Comparison of ENCODE assay signal across 8 cellular contexts in the genomic region with DNA sequence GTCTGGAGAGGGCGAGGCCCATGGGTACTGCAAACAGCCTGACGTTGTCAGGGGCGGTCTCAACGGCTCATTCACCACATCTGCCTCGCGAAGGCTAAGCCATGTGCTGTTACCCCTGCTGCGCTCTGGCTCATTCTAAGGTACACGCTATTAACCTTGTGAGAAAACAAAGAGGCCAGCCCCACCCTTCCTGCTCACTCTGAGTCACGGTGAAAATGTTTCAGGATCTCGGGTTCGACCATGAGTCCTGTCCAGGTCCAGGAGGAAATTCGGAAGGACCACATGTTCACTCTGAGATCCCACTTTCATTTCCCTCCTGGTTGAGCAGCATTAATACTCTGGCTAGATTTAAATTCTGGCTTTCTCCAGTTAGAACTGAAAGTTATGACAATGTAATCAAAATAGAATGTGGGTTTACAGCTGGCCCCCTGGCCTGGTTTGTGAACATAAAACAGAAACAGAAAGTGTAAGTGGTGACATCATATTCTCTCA. TPM values are rescaled to one million over a fixed set of nuclear protein-coding genes. Genes with fewer than 3 reads are reported as not detected.
DNase-seq lines count a peak whose midpoint lies in the region; ATAC-seq, FAIRE-seq and TF ChIP-seq lines count a peak whose summit lies in the region.

No MANE protein-coding gene starts in this region.

- H3K4me1 ChIP-seq in Caco-2 (peaks cover 74% of the 10 kb centered on the region), H1 (replicated peaks in 1 of 4; ENCODE audit: control insufficient read depth in 3 of 4, insufficient read depth in 4 of 4, low read length in 3 of 4) (peaks cover 0 to under 1% (median 0%) of the 10 kb centered on the region in 4 experiments; a peak in 3 of 7 replicates), osteoblast (ENCODE audit: insufficient read depth, low read length) (peaks cover 43% of the 10 kb centered on the region)

- H3K4me2 ChIP-seq in H1 (ENCODE audit: insufficient read depth in 1 of 2, low read depth in 2 of 2, low read length in 2 of 2) (no peak overlapping the region), osteoblast (ENCODE audit: insufficient read depth, low read length) (peak overlapping the region; percentile 47)

- H3K79me2 ChIP-seq in H1 (ENCODE audit: control insufficient read depth in 1 of 2, insufficient read depth in 2 of 2, low read length in 2 of 2), result no peaks in the 10 kb centered on the region
- H3K79me2 ChIP-seq in osteoblast (ENCODE audit: insufficient read depth, low read length), result peaks cover 86% of the 10 kb centered on the region

- peak overlapping the region; percentile 71 for H3K4me3 Mint-ChIP-seq in Caco-2 (ENCODE audit: unreplicated experiment)

- H2BK120ac ChIP-seq in H1 (replicated peaks; ENCODE audit: low read depth, low read length), result no peak overlapping the region

- peak overlapping the region; percentile 97 for H3K27ac Mint-ChIP-seq in Caco-2 (ENCODE audit: unreplicated experiment)

- POLR2A ChIA-PET in Caco-2 (lab: Charles Lee) (no interaction called here), H1 (lab: Charles Lee; ENCODE audit: partially characterized antibody) (no interaction called here)

- no peak overlapping the region for H4K91ac ChIP-seq in H1 (replicated peaks; ENCODE audit: insufficient read length, low read length)

- no peak overlapping the region for H3K56ac ChIP-seq in H1 (replicated peaks; ENCODE audit: insufficient read length, low read depth, low read length)

- CTCF ChIA-PET in Caco-2 (lab: Charles Lee), result no interaction called here
- CTCF ChIA-PET in H1 (lab: Charles Lee; ENCODE audit: partially characterized antibody), result interaction anchor here (0.6 kb wide), 1 partner anchor 335 kb away, joined by 3 read pairs; no protein-coding TSS in a partner anchor

- no peak overlapping the region for H4K5ac ChIP-seq in H1 (ENCODE audit: insufficient read length, low read depth, low read length)

- intact Hi-C loops in Caco-2 (cut with micrococcal nuclease; ENCODE audit: unreplicated experiment), result loop anchor here (1.0 to 5.0 kb wide), 5 partner anchors 8 to 287 kb away; no protein-coding TSS in a partner anchor

- H3K14ac ChIP-seq in H1 (ENCODE audit: insufficient read length), result no peak overlapping the region

- H2AFZ ChIP-seq in H1 (ENCODE audit: low read length) (no peak overlapping the region), osteoblast (ENCODE audit: low read length) (no peak overlapping the region)

- ATAC-seq in GM19397 (IDR thresholded peaks at IDR 0.05; ENCODE audit: unreplicated experiment) (peak; percentile 88), HG03378 (IDR thresholded peaks at IDR 0.05; ENCODE audit: unreplicated experiment) (peak; percentile 80)

- H3K27me3 Mint-ChIP-seq in Caco-2 (ENCODE audit: insufficient read depth, unreplicated experiment), result no peaks in the 10 kb centered on the region

- no peak for TF ChIP-seq RAD21 in H1 (IDR thresholded peaks at IDR 0.05 in 1 of 2, conservative IDR thresholded peaks at IDR 0.05 in 1 of 2; ENCODE audit: low read depth in 2 of 2, low read length in 2 of 2)

- no peak for TF ChIP-seq POLR2A in H1 (IDR thresholded peaks at IDR 0.05; ENCODE audit: control extremely low read depth in 1 of 2, low read depth in 2 of 2, low read length in 2 of 2)

- H2BK5ac ChIP-seq in H1 (ENCODE audit: low read depth, low read length), result no peak overlapping the region

- peak overlapping the region; percentile 15; the same call in 1 of the 2 replicates for H3K4me3 ChIP-seq in Caco-2 (ENCODE audit: low read depth, low read length)
- no peak overlapping the region for H3K4me3 ChIP-seq in H1 (ENCODE audit: extremely low read depth in 1 of 4, insufficient read depth in 2 of 4, low read depth in 3 of 4, low read length in 4 of 4)
- peak overlapping the region; percentile 15 for H3K4me3 ChIP-seq in osteoblast (ENCODE audit: insufficient read depth, low read length)

- no peaks in the 10 kb centered on the region for H4K20me1 ChIP-seq in H1 (replicated peaks in 1 of 2; ENCODE audit: control insufficient read depth in 1 of 2, insufficient read depth in 2 of 2, low read length in 2 of 2)
- H4K20me1 ChIP-seq in osteoblast (ENCODE audit: insufficient read depth, low read length), result no peaks in the 10 kb centered on the region

- H2BK15ac ChIP-seq in H1 (ENCODE audit: low read length), result no peak overlapping the region

- no peak overlapping the region for H2AK5ac ChIP-seq in H1 (ENCODE audit: low read depth, low read length)

- H3K36me3 Mint-ChIP-seq in Caco-2 (ENCODE audit: insufficient read depth, unreplicated experiment), result peaks cover 23% of the 10 kb centered on the region

- H2BK20ac ChIP-seq in H1 (ENCODE audit: low read length), result no peak overlapping the region

- H3K9ac ChIP-seq in H1 (replicated peaks in 1 of 4; ENCODE audit: extremely low read depth in 1 of 4, low read depth in 3 of 4, low read length in 3 of 4), result no peak overlapping the region

- H3K27me3 ChIP-seq in Caco-2 (replicated peaks; ENCODE audit: control insufficient read depth, insufficient read depth, low read length) (no peaks in the 10 kb centered on the region), H1 (replicated peaks in 1 of 4; ENCODE audit: control insufficient read depth in 3 of 4, extremely low read depth in 1 of 4, insufficient read depth in 3 of 4, low read length in 3 of 4) (no peaks in the 10 kb centered on the region), osteoblast (ENCODE audit: insufficient read depth, low read length) (no peaks in the 10 kb centered on the region)

- no peak for FAIRE-seq in H1 (lab: Jason Lieb, UNC)

- H3K9me3 Mint-ChIP-seq in Caco-2 (ENCODE audit: unreplicated experiment), result no peaks in the 10 kb centered on the region

- H3K23ac ChIP-seq in H1 (ENCODE audit: insufficient read length), result no peak overlapping the region

- H3K4me1 Mint-ChIP-seq in Caco-2 (ENCODE audit: low read depth, unreplicated experiment), result peaks cover 55% of the 10 kb centered on the region

- no peak overlapping the region for H3K18ac ChIP-seq in H1 (ENCODE audit: extremely low read depth, low read length)

- H3K9me3 ChIP-seq in Caco-2 (no peaks in the 10 kb centered on the region), H1 (ENCODE audit: insufficient read depth in 2 of 2, low read depth in 1 of 2, low read length in 1 of 2) (no peaks in the 10 kb centered on the region), osteoblast (ENCODE audit: low read depth, low read length) (no peaks in the 10 kb centered on the region)

- H3K36me3 ChIP-seq in Caco-2 (ENCODE audit: control insufficient read depth, insufficient read depth, low read length) (no peaks in the 10 kb centered on the region), H1 (ENCODE audit: control insufficient read depth in 2 of 4, insufficient read depth in 4 of 4, low read length in 3 of 4) (no peaks in the 10 kb centered on the region), osteoblast (ENCODE audit: insufficient read depth, low read length) (no peaks in the 10 kb centered on the region)

- no TSS peak for BruUV-seq in Caco-2 (replicated peaks; lab: Mats Ljungman, UMichigan)

- H3K4ac ChIP-seq in H1 (replicated peaks; ENCODE audit: insufficient read length, low read depth, low read length), result no peak overlapping the region

- no peaks in the 10 kb centered on the region for H3K23me2 ChIP-seq in H1 (ENCODE audit: low read depth, low read length)

- no peak overlapping the region for H4K8ac ChIP-seq in H1 (ENCODE audit: extremely low read depth, insufficient read depth, low read length)

- no peak for TF ChIP-seq EP300 in H1 (IDR thresholded peaks at IDR 0.05; ENCODE audit: borderline replicate concordance in 1 of 2, low read depth in 2 of 2, low read length in 2 of 2)

- TF ChIP-seq CTCF in Caco-2 (IDR thresholded peaks at IDR 0.05; ENCODE audit: insufficient read depth in 1 of 2, low read depth in 1 of 2, low read length in 1 of 2, severe bottlenecking in 1 of 2, unreplicated experiment in 1 of 2), result no peak
- TF ChIP-seq CTCF in H1 (IDR thresholded peaks at IDR 0.05; ENCODE audit: control extremely low read depth in 1 of 3, insufficient read depth in 1 of 3, low read depth in 1 of 3, low read length in 3 of 3), result no peak
- no peak for TF ChIP-seq CTCF in osteoblast (IDR thresholded peaks at IDR 0.05; ENCODE audit: extremely low read depth, low read depth, low read length)

- H3K27ac ChIP-seq in H1 (ENCODE audit: low read depth, low read length) (no peak overlapping the region), osteoblast (ENCODE audit: low read depth, low read length) (peak overlapping the region; percentile 85)

- WGBS in H1 (ENCODE audit: extremely low coverage in 1 of 2, insufficient coverage in 1 of 2, insufficient read length in 1 of 2, insufficient replicate concordance in 2 of 2, low coverage in 1 of 2, low lambda C conversion rate in 2 of 2, missing lambda C conversion rate in 1 of 2), 2 experiments, result 80% methylated on average over 12 of the region's 12 CpGs; no CpG with 5 or more reads in 1 of the 2 experiments

- H2BK12ac ChIP-seq in H1 (ENCODE audit: low read depth, low read length), result no peak overlapping the region

- H3K79me1 ChIP-seq in H1 (ENCODE audit: low read depth, low read length), result no peaks in the 10 kb centered on the region

- DNase-seq in Caco-2 (peak; percentile 86 to 94), T-helper 2 cell (peak in 3 of 5 experiments; percentile 8 to 67 (median 38)), H1 (ENCODE audit: low read depth in 1 of 2, low spot score in 2 of 2) (peak in 1 of 2 experiments; percentile 43), osteoblast (ENCODE audit: insufficient read length, low spot score, missing footprints) (peak; percentile 91), NCI-H1105 treated with DMSO at 0.1 percent for 48 hours (lab: John Stamatoyannopoulos, UW) (no peak), NCI-H526 treated with DMSO at 0.1 percent for 48 hours (lab: John Stamatoyannopoulos, UW) (no peak)

TF ChIP-seq in H1, 55 proteins besides CTCF, POLR2A, EP300 and RAD21 (continues in another document):
- TF ChIP-seq, protein P1, sequence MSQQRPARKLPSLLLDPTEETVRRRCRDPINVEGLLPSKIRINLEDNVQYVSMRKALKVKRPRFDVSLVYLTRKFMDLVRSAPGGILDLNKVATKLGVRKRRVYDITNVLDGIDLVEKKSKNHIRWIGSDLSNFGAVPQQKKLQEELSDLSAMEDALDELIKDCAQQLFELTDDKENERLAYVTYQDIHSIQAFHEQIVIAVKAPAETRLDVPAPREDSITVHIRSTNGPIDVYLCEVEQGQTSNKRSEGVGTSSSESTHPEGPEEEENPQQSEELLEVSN (IDR thresholded peaks at IDR 0.05), result peak; percentile 19; the same call in 1 of the 2 replicates

RNA-seq across cellular contexts. Expression of gene EGFR, which starts 55.2 kb away (rescaled TPM):
- total RNA-seq in Caco-2 (2022) (55.1 and 60.1 TPM in 2 replicates), osteoblast (104 and 110 TPM in 2 replicates)
- 5.8 and 6.0 TPM in 2 replicates for total RNA-seq in H1 (2021; fragmentation: NEBNext Ultra II Directional; extraction: Animal tissue kit (Norgen Biotek cat#: 25700))
- 1.9 and 2.8 TPM in 2 replicates for polyA plus RNA-seq in H1 (2011; rRNA removed)
- polyA plus RNA-seq in H1 (2011; cell fraction: cytosol; rRNA removed), result 1.9 TPM
- 6.7 TPM for polyA plus RNA-seq in H1 (2011; cell fraction: nucleus; rRNA removed)
- polyA plus RNA-seq in H1 (2012, experiment 1 of 2), result 1.9 to 2.7 TPM (median 2.4 TPM) in 4 replicates
- polyA plus RNA-seq in H1 (2012, experiment 2 of 2), result 0.39 TPM
- polyA plus RNA-seq in H1 (2013, experiment 1 of 2), result 3.8 TPM
- polyA plus RNA-seq in H1 (2013, experiment 2 of 2), result 3.7 TPM
- 6.6 and 7.1 TPM in 2 replicates for polyA minus RNA-seq in H1 (2011; rRNA and poly(A)+ RNA removed)
- 8.6 TPM for polyA minus RNA-seq in H1 (2011; cell fraction: cytosol; rRNA and poly(A)+ RNA removed)
- 5.3 TPM for polyA minus RNA-seq in H1 (2011; cell fraction: nucleus; rRNA and poly(A)+ RNA removed)

Comparison
In these comparisons a context has a peak if more than half of its experiments do, and no peak if none do; other contexts are left out.
1. DNase-seq: peak in Caco-2 (2 of 2), T-helper 2 cell (3 of 5) and osteoblast (single experiment); none in NCI-H1105 treated with DMSO at 0.1 percent for 48 hours (single experiment) and NCI-H526 treated with DMSO at 0.1 percent for 48 hours (single experiment).
2. H3K4me3 ChIP-seq: peak in Caco-2 (single experiment) and osteoblast (single experiment); none in H1 (0 of 4).